Comparison of ENCODE assay signal across 12 cellular contexts in the genomic region with DNA sequence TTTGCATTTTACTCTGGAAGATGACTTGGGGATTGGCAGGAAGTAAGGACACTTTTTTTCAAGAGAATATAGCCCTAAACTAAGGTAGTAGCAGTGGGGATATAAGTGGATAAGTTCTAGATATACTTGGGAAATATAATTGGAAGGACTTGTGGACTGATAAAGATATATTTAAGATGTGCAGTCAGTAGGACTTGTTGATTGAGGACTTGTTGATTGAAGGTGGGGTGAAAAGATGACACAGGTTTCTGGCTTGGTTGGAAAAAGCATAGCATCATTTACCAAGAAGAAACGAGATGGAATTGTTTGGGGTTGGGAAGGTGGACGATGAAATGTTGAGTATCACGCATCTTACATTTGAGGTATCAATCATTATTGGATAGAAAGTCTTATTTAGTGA. TPM values are rescaled to one million over a fixed set of nuclear protein-coding genes. Genes with fewer than 3 reads are reported as not detected.
DNase-seq lines count a peak whose midpoint lies in the region; ATAC-seq, FAIRE-seq and TF ChIP-seq lines count a peak whose summit lies in the region.
"Had no signal": no experiment of that assay in that cellular context is flagged by ENCODE, and none has a peak within 500 bp of the region (broad histone marks: within the 10 kb centered on the region; RNA-seq: fewer than 3 reads in every experiment).

No MANE protein-coding gene starts in this region.

- H3K4me2 ChIP-seq in KMS-11: peak overlapping the region; percentile 52; the same call in 1 of the 2 replicates
- no peak overlapping the region for H3K4me2 ChIP-seq in K562 (ENCODE audit: insufficient read depth, low read length)

- FAIRE-seq in K562 (lab: Jason Lieb, UNC): no peak
- FAIRE-seq: D721Med had no signal

- no peak overlapping the region for H3K4me3 ChIP-seq in KMS-11 (IDR thresholded peaks at IDR 0.05; ENCODE audit: insufficient read depth, low read depth, low read length)
- no peak overlapping the region for H3K4me3 ChIP-seq in K562
- H3K4me3 ChIP-seq in muscle layer of colon (ENCODE audit: low read depth in 1 of 2, low read length in 2 of 2): peak overlapping the region in 1 of 2 donors; percentile 62
- no peak overlapping the region for H3K4me3 ChIP-seq in transverse colon
- H3K4me3 ChIP-seq: lung had no signal

- ATAC-seq in K562 (no peak), GM19351 (IDR thresholded peaks at IDR 0.05; ENCODE audit: unreplicated experiment) (no peak)

- no TSS peak for BruUV-seq in K562 (replicated peaks; lab: Mats Ljungman, UMichigan)

- H3K4me1 ChIP-seq in KMS-11 (ENCODE audit: low read depth, poor library complexity, severe bottlenecking) (peaks cover 25% of the 10 kb centered on the region), K562 (replicated peaks in 1 of 2; ENCODE audit: control insufficient read depth in 2 of 2, insufficient read depth in 2 of 2, low read length in 2 of 2) (peaks cover 15 to 26% of the 10 kb centered on the region in 2 experiments), muscle layer of colon (ENCODE audit: insufficient read depth, low read length) (peaks cover 54% of the 10 kb centered on the region), transverse colon (peaks cover 16 to 58% (median 40%) of the 10 kb centered on the region in 4 donors)

- no peak for TF ChIP-seq EP300 in K562 (IDR thresholded peaks at IDR 0.05; ENCODE audit: low read length)
- TF ChIP-seq EP300 in transverse colon (IDR thresholded peaks at IDR 0.05; ENCODE audit: low read depth): no peak

- no peak for TF ChIP-seq CTCF in KMS-11 (conservative IDR thresholded peaks at IDR 0.05; ENCODE audit: low read depth, low read length)
- TF ChIP-seq CTCF in K562 (IDR thresholded peaks at IDR 0.05 in 2 of 3, conservative IDR thresholded peaks at IDR 0.05 in 1 of 3; ENCODE audit: insufficient read depth in 2 of 3, low read depth in 1 of 3, low read length in 3 of 3): no peak
- no peak for TF ChIP-seq CTCF in transverse colon (IDR thresholded peaks at IDR 0.05)

- TF ChIP-seq POLR2A in K562 (conservative IDR thresholded peaks at IDR 0.05) (no peak), transverse colon (IDR thresholded peaks at IDR 0.05) (no peak)

- H3K9me1 ChIP-seq in K562 (ENCODE audit: control insufficient read depth, insufficient read depth, low read length): no peaks in the 10 kb centered on the region

- H3K79me2 ChIP-seq in KMS-11 (ENCODE audit: insufficient read depth, low read depth) (peaks cover 9% of the 10 kb centered on the region; the same call in 1 of the 2 replicates), K562 (ENCODE audit: control insufficient read depth, insufficient read depth, low read length) (peaks cover 21% of the 10 kb centered on the region)

- H3K27me3 ChIP-seq in KMS-11 (ENCODE audit: insufficient read depth, low read depth): no peaks in the 10 kb centered on the region
- H3K27me3 ChIP-seq in K562 (ENCODE audit: control insufficient read depth in 2 of 2, insufficient read depth in 2 of 2, low read length in 2 of 2): no peaks in the 10 kb centered on the region
- no peaks in the 10 kb centered on the region for H3K27me3 ChIP-seq in muscle layer of colon (ENCODE audit: control insufficient read depth in 1 of 2, insufficient read depth in 2 of 2, low read length in 2 of 2)
- H3K27me3 ChIP-seq in transverse colon: no peaks in the 10 kb centered on the region

- TF ChIP-seq RAD21 in K562 (CRISPR knock-in tag; conservative IDR thresholded peaks at IDR 0.05 in 1 of 2, IDR thresholded peaks at IDR 0.05 in 1 of 2): no peak

- CTCF ChIA-PET in K562 (lab: Yijun Ruan, JAX; ENCODE audit: low intra/inter-chr PET ratio): no interaction called here

- intact Hi-C loops in K562 (cut with micrococcal nuclease): loop anchor here (2.0 kb wide), 1 partner anchor 69 kb away; a partner anchor contains a TSS
- intact Hi-C loops in transverse colon (cut with DNase I; ENCODE audit: low total_unique reads): loop anchor here (5.0 kb wide), 1 partner anchor 69 kb away; a partner anchor contains a TSS

- 76% methylated on average over 3 of the region's 3 CpGs for WGBS in K562 (ENCODE audit: insufficient coverage, low coverage, missing lambda C conversion rate)
- WGBS in transverse colon (ENCODE audit: low coverage in 1 of 2), 2 donors: 71 to 91% methylated on average over 1 to 3 of the region's 3 CpGs

- H3K9ac ChIP-seq in KMS-11 (peak overlapping the region; percentile 82; the same call in 1 of the 2 replicates), K562 (ENCODE audit: insufficient read depth in 1 of 2, low read depth in 2 of 2, low read length in 2 of 2) (no peak overlapping the region), muscle layer of colon (ENCODE audit: low read length) (peak overlapping the region; percentile 72)

- H3K36me3 ChIP-seq in KMS-11 (ENCODE audit: insufficient read depth) (no peaks in the 10 kb centered on the region), K562 (ENCODE audit: control insufficient read depth, insufficient read depth, low read length) (peaks cover 51% of the 10 kb centered on the region), muscle layer of colon (ENCODE audit: insufficient read depth, low read length) (peaks cover 67% of the 10 kb centered on the region), transverse colon (peaks cover 0 to 22% (median 9%) of the 10 kb centered on the region in 4 donors)

- POLR2A ChIA-PET in K562 (lab: Yijun Ruan, JAX): interaction anchor here (2.1 kb wide), 1 partner anchor 8 kb away, joined by 12 read pairs; no protein-coding TSS in a partner anchor

- DNase-seq in K562 (ENCODE audit: extremely low read depth in 1 of 4, low spot score in 3 of 4) (no peak), transverse colon (no peak), DMS 273 treated with DMSO at 0.1 percent for 48 hours (lab: John Stamatoyannopoulos, UW) (no peak)
- no peak for DNase-seq in activated CD4-positive, alpha-beta T cell treated with anti-CD3 and anti-CD28 coated beads for 48 hours
- DNase-seq: activated CD4-positive, alpha-beta T cell treated with anti-CD3 and anti-CD28 coated beads for 1 hour; stimulated activated CD4-positive, alpha-beta T cell treated with anti-CD3 and anti-CD28 coated beads, Interleukin-4, amount 100 ng/mL, for 1 hour; stimulated activated naive CD4-positive, alpha-beta T cell had no signal

- H3K9me3 ChIP-seq in K562 (replicated peaks; ENCODE audit: control insufficient read depth, insufficient read depth, low read depth, low read length): no peaks in the 10 kb centered on the region
- no peaks in the 10 kb centered on the region for H3K9me3 ChIP-seq in muscle layer of colon (ENCODE audit: low read length)
- no peaks in the 10 kb centered on the region for H3K9me3 ChIP-seq in transverse colon

- peak overlapping the region; percentile 91; the same call in 1 of the 2 replicates for H3K27ac ChIP-seq in KMS-11
- H3K27ac ChIP-seq in K562 (ENCODE audit: extremely low read depth, low read depth, low read length): no peak overlapping the region
- peak overlapping the region; percentile 82 for H3K27ac ChIP-seq in muscle layer of colon (ENCODE audit: low read depth, low read length)
- H3K27ac ChIP-seq in transverse colon: peak overlapping the region; percentile 96 to 99 (median 97)

- H2AFZ ChIP-seq in KMS-11 (ENCODE audit: low read depth): no peak overlapping the region
- H2AFZ ChIP-seq in K562 (ENCODE audit: low read depth, low read length): no peak overlapping the region

- in situ Hi-C loops in K562 (cut with MboI) (no loop called here), transverse colon (cut with MboI; ENCODE audit: low pct_ligation_motif_present in 1 of 4, low pct_unique_long_range_greater_than_20kb in 1 of 4, low sequenced_read_pairs in 3 of 4) (no loop called here)

- H4K20me1 ChIP-seq in KMS-11 (ENCODE audit: insufficient read depth) (no peaks in the 10 kb centered on the region), K562 (replicated peaks; ENCODE audit: control insufficient read depth, insufficient read depth, low read length) (no peaks in the 10 kb centered on the region)

RNA-seq across cellular contexts. Expression of a gene that starts 1.5 kb away (rescaled TPM):
- total RNA-seq in K562 (2011; cell fraction: chromatin; rRNA removed; ENCODE audit: low replicate concordance): 41.3 and 76.7 TPM in 2 replicates
- total RNA-seq in K562 (2011; cell fraction: nucleolus; rRNA removed): 44.1 and 46.0 TPM in 2 replicates
- 51.3 and 101 TPM in 2 replicates for total RNA-seq in K562 (2011; cell fraction: nucleoplasm; rRNA removed)
- 131 and 181 TPM in 2 replicates for total RNA-seq in K562 (2014; rRNA removed)
- total RNA-seq in K562 (2014; rRNA removed; fragmentation: Illumina TruSeq; extraction: Trizol): 78.6 and 96.2 TPM in 2 replicates
- total RNA-seq in K562 (2015; rRNA removed; fragmentation: Illumina TruSeq; extraction: Trizol): 89.5 and 105 TPM in 2 replicates
- total RNA-seq in K562 (2021): 153 and 154 TPM in 2 replicates
- 166 and 197 TPM in 2 replicates for polyA plus RNA-seq in K562 (2011; rRNA removed)
- polyA plus RNA-seq in K562 (2011; cell fraction: cytosol; rRNA removed): 173 and 272 TPM in 2 replicates
- 214 and 295 TPM in 2 replicates for polyA plus RNA-seq in K562 (2011; cell fraction: nucleus; rRNA removed)
- 232 and 237 TPM in 2 replicates for polyA plus RNA-seq in K562 (2012)
- 120 and 148 TPM in 2 replicates for polyA plus RNA-seq in K562 (2014; fragmentation: Illumina TruSeq; extraction: Trizol)
- 10 to 100 TPM; 19.5 to 28.2 TPM for polyA plus RNA-seq in K562 (2014; fragmentation: Nextera tagmentation; extraction: Ambion mirVana)
- 121 and 186 TPM in 2 replicates for polyA plus RNA-seq in K562 (2014; rRNA removed)
- polyA minus RNA-seq in K562 (2011; rRNA and poly(A)+ RNA removed): 36.3 and 56.6 TPM in 2 replicates
- polyA minus RNA-seq in K562 (2011; cell fraction: cytosol; rRNA and poly(A)+ RNA removed): 49.1 and 55.1 TPM in 2 replicates
- polyA minus RNA-seq in K562 (2011; cell fraction: nucleus; rRNA and poly(A)+ RNA removed): 25.6 and 30.0 TPM in 2 replicates
- total RNA-seq in transverse colon: 100 to 1,000 TPM in 1 of 4 donors, 10 to 100 TPM in 3; 35.7 to 114 (median 53.8) TPM

RNA-seq across cellular contexts. Expression of a gene that starts 5.7 kb away (rescaled TPM):
- 85.5 and 108 TPM in 2 replicates for total RNA-seq in K562 (2011; cell fraction: chromatin; rRNA removed; ENCODE audit: low replicate concordance)
- total RNA-seq in K562 (2011; cell fraction: nucleolus; rRNA removed): 98.2 and 104 TPM in 2 replicates
- total RNA-seq in K562 (2011; cell fraction: nucleoplasm; rRNA removed): 118 and 162 TPM in 2 replicates
- total RNA-seq in K562 (2014; rRNA removed): 11.9 and 16.6 TPM in 2 replicates
- 7.5 TPM in 2 replicates for total RNA-seq in K562 (2014; rRNA removed; fragmentation: Illumina TruSeq; extraction: Trizol)
- 15.0 and 16.3 TPM in 2 replicates for total RNA-seq in K562 (2015; rRNA removed; fragmentation: Illumina TruSeq; extraction: Trizol)
- total RNA-seq in K562 (2021): 45.5 and 50.2 TPM in 2 replicates
- 29.4 and 54.6 TPM in 2 replicates for polyA plus RNA-seq in K562 (2011; rRNA removed)
- polyA plus RNA-seq in K562 (2011; cell fraction: cytosol; rRNA removed): 35.7 and 56.0 TPM in 2 replicates
- 88.3 and 109 TPM in 2 replicates for polyA plus RNA-seq in K562 (2011; cell fraction: nucleus; rRNA removed)
- 62.0 and 173 TPM in 2 replicates for polyA plus RNA-seq in K562 (2012)
- 59.9 and 75.8 TPM in 2 replicates for polyA plus RNA-seq in K562 (2014; fragmentation: Illumina TruSeq; extraction: Trizol)
- polyA plus RNA-seq in K562 (2014; fragmentation: Nextera tagmentation; extraction: Ambion mirVana): 10 to 100 TPM in 1 of 2 experiments, 1 to 10 TPM in 1; 9.4 to 15.7 TPM
- 25.8 and 38.7 TPM in 2 replicates for polyA plus RNA-seq in K562 (2014; rRNA removed)
- polyA minus RNA-seq in K562 (2011; rRNA and poly(A)+ RNA removed): 27.0 and 40.7 TPM in 2 replicates
- 42.1 and 45.9 TPM in 2 replicates for polyA minus RNA-seq in K562 (2011; cell fraction: cytosol; rRNA and poly(A)+ RNA removed)
- 22.3 and 26.4 TPM in 2 replicates for polyA minus RNA-seq in K562 (2011; cell fraction: nucleus; rRNA and poly(A)+ RNA removed)
- total RNA-seq in transverse colon: 100 to 1,000 TPM in 1 of 4 donors, 10 to 100 TPM in 3; 64.0 to 114 (median 74.0) TPM

RNA-seq across cellular contexts. Expression of a gene that starts 9.9 kb away (rescaled TPM):
- 143 and 177 TPM in 2 replicates for total RNA-seq in K562 (2011; cell fraction: chromatin; rRNA removed; ENCODE audit: low replicate concordance)
- total RNA-seq in K562 (2011; cell fraction: nucleolus; rRNA removed): 86.9 and 104 TPM in 2 replicates
- total RNA-seq in K562 (2011; cell fraction: nucleoplasm; rRNA removed): 98.0 and 109 TPM in 2 replicates
- 43.3 and 54.7 TPM in 2 replicates for total RNA-seq in K562 (2014; rRNA removed)
- total RNA-seq in K562 (2014; rRNA removed; fragmentation: Illumina TruSeq; extraction: Trizol): 47.0 and 50.4 TPM in 2 replicates
- 57.3 and 59.0 TPM in 2 replicates for total RNA-seq in K562 (2015; rRNA removed; fragmentation: Illumina TruSeq; extraction: Trizol)
- total RNA-seq in K562 (2021): 57.9 and 58.9 TPM in 2 replicates
- polyA plus RNA-seq in K562 (2011; rRNA removed): 95.9 and 108 TPM in 2 replicates
- polyA plus RNA-seq in K562 (2011; cell fraction: cytosol; rRNA removed): 106 and 115 TPM in 2 replicates
- polyA plus RNA-seq in K562 (2011; cell fraction: nucleus; rRNA removed): 190 and 247 TPM in 2 replicates
- polyA plus RNA-seq in K562 (2012): 56.9 and 91.3 TPM in 2 replicates
- 83.6 and 86.9 TPM in 2 replicates for polyA plus RNA-seq in K562 (2014; fragmentation: Illumina TruSeq; extraction: Trizol)
- 10 to 100 TPM; 49.3 to 85.1 TPM for polyA plus RNA-seq in K562 (2014; fragmentation: Nextera tagmentation; extraction: Ambion mirVana)
- 54.5 and 57.3 TPM in 2 replicates for polyA plus RNA-seq in K562 (2014; rRNA removed)
- 81.2 and 84.6 TPM in 2 replicates for polyA minus RNA-seq in K562 (2011; rRNA and poly(A)+ RNA removed)
- polyA minus RNA-seq in K562 (2011; cell fraction: cytosol; rRNA and poly(A)+ RNA removed): 31.6 and 38.1 TPM in 2 replicates
- 49.8 and 82.9 TPM in 2 replicates for polyA minus RNA-seq in K562 (2011; cell fraction: nucleus; rRNA and poly(A)+ RNA removed)
- 100 to 1,000 TPM; 159 to 211 (median 169) TPM for total RNA-seq in transverse colon

RNA-seq across cellular contexts. Expression of a gene that starts 10.1 kb away (rescaled TPM):
- 45.2 and 53.8 TPM in 2 replicates for total RNA-seq in K562 (2011; cell fraction: chromatin; rRNA removed; ENCODE audit: low replicate concordance)
- 28.2 and 28.5 TPM in 2 replicates for total RNA-seq in K562 (2011; cell fraction: nucleolus; rRNA removed)
- total RNA-seq in K562 (2011; cell fraction: nucleoplasm; rRNA removed): 33.8 and 40.3 TPM in 2 replicates
- total RNA-seq in K562 (2014; rRNA removed) (27.9 and 47.5 TPM in 2 replicates), K562 (2014; rRNA removed; fragmentation: Illumina TruSeq; extraction: Trizol) (33.5 and 37.0 TPM in 2 replicates), K562 (2015; rRNA removed; fragmentation: Illumina TruSeq; extraction: Trizol) (31.5 and 32.6 TPM in 2 replicates), K562 (2021) (41.0 and 47.2 TPM in 2 replicates), transverse colon (100 to 1,000 TPM in 1 of 4 donors, 10 to 100 TPM in 2, 1 to 10 TPM in 1; 9.7 to 145 (median 48.2) TPM)
- polyA plus RNA-seq in K562 (2011; rRNA removed) (28.1 and 29.8 TPM in 2 replicates), K562 (2014; fragmentation: Illumina TruSeq; extraction: Trizol) (34.6 and 47.3 TPM in 2 replicates), K562 (2014; fragmentation: Nextera tagmentation; extraction: Ambion mirVana) (10 to 100 TPM in 1 of 2 experiments, 1 to 10 TPM in 1; 5.7 to 11.4 TPM), K562 (2014; rRNA removed) (26.1 and 33.4 TPM in 2 replicates)
- 10.9 and 15.1 TPM in 2 replicates for polyA plus RNA-seq in K562 (2011; cell fraction: cytosol; rRNA removed)
- polyA plus RNA-seq in K562 (2011; cell fraction: nucleus; rRNA removed): 30.2 and 30.7 TPM in 2 replicates
- 22.8 and 24.8 TPM in 2 replicates for polyA plus RNA-seq in K562 (2012)
- polyA minus RNA-seq in K562 (2011; rRNA and poly(A)+ RNA removed): 19.2 and 20.6 TPM in 2 replicates
- polyA minus RNA-seq in K562 (2011; cell fraction: cytosol; rRNA and poly(A)+ RNA removed): 8.9 and 17.8 TPM in 2 replicates
- 29.8 and 39.9 TPM in 2 replicates for polyA minus RNA-seq in K562 (2011; cell fraction: nucleus; rRNA and poly(A)+ RNA removed)

RNA-seq across cellular contexts. Expression of a gene that starts 42.1 kb away (rescaled TPM):
- 0.79 and 2.3 TPM in 2 replicates for total RNA-seq in K562 (2011; cell fraction: chromatin; rRNA removed; ENCODE audit: low replicate concordance)
- total RNA-seq in K562 (2011; cell fraction: nucleolus; rRNA removed): 1.4 and 1.5 TPM in 2 replicates
- 0.81 and 0.92 TPM in 2 replicates for total RNA-seq in K562 (2011; cell fraction: nucleoplasm; rRNA removed)
- total RNA-seq in K562 (2014; rRNA removed): 0.09 and 0.20 TPM in 2 replicates
- 0.04 and 0.06 TPM in 2 replicates for total RNA-seq in K562 (2014; rRNA removed; fragmentation: Illumina TruSeq; extraction: Trizol)
- total RNA-seq in K562 (2015; rRNA removed; fragmentation: Illumina TruSeq; extraction: Trizol): 0.14 and 0.19 TPM in 2 replicates
- 0.45 and 0.49 TPM in 2 replicates for total RNA-seq in K562 (2021)
- 0.08 and 0.23 TPM in 2 replicates for polyA plus RNA-seq in K562 (2011; rRNA removed)
- 0.12 and 0.16 TPM in 2 replicates for polyA plus RNA-seq in K562 (2011; cell fraction: cytosol; rRNA removed)
- polyA plus RNA-seq in K562 (2011; cell fraction: nucleus; rRNA removed): 0.74 and 1.4 TPM in 2 replicates
- polyA plus RNA-seq in K562 (2012): 0.27 and 0.53 TPM in 2 replicates
- polyA plus RNA-seq in K562 (2014; fragmentation: Illumina TruSeq; extraction: Trizol): 0.17 and 0.18 TPM in 2 replicates
- polyA plus RNA-seq in K562 (2014; fragmentation: Nextera tagmentation; extraction: Ambion mirVana): not detected
- polyA plus RNA-seq in K562 (2014; rRNA removed): under 0.01 and 0.19 TPM in 2 replicates
- 0.18 and 0.21 TPM in 2 replicates for polyA minus RNA-seq in K562 (2011; rRNA and poly(A)+ RNA removed)
- polyA minus RNA-seq in K562 (2011; cell fraction: cytosol; rRNA and poly(A)+ RNA removed): 0.48 and 0.91 TPM in 2 replicates
- polyA minus RNA-seq in K562 (2011; cell fraction: nucleus; rRNA and poly(A)+ RNA removed): 0.54 and 0.78 TPM in 2 replicates
- 10 to 100 TPM in 3 of 4 donors, 1 to 10 TPM in 1; 5.5 to 17.7 (median 14.0) TPM for total RNA-seq in transverse colon

Comparison
In these comparisons a context has a peak if more than half of its experiments do, and no peak if none do; other contexts are left out.
1. H3K9ac ChIP-seq: peak in KMS-11 (single experiment) and muscle layer of colon (single experiment); none in K562 (0 of 2).